In genomic region chr20:4904127-4904860, GRCh38 we compare ENCODE assay signal across 22 cellular contexts.
A peak's percentile ranks its signal among the peaks of the same experiment; 100 is the strongest.
DNase-seq lines count a peak whose midpoint lies in the region; ATAC-seq and TF ChIP-seq lines count a peak whose summit lies in the region.
"Had no signal": no experiment of that assay in that cellular context is flagged by ENCODE, and none has a peak within 500 bp of the region (broad histone marks: within the 10 kb centered on the region; RNA-seq: fewer than 3 reads in every experiment).

No MANE protein-coding gene starts in this region.

- H3K9me3 ChIP-seq in PC-3 (ENCODE audit: low read length) = no peaks in the 10 kb centered on the region
- H3K9me3 ChIP-seq: BE2C had no signal

- H3K36me3 ChIP-seq in PC-3 (ENCODE audit: low read depth, low read length) (peaks cover 14% of the 10 kb centered on the region; the same call in 1 of the 2 replicates), H7 (replicated peaks; ENCODE audit: control insufficient read depth, insufficient read depth, low read length) (no peaks in the 10 kb centered on the region)
- H3K36me3 ChIP-seq: BE2C had no signal

- H3K9me2 ChIP-seq in PC-3 (replicated peaks; ENCODE audit: low read length) = no peaks in the 10 kb centered on the region

- no TSS peak for BruUV-seq in PC-3 (replicated peaks; lab: Mats Ljungman, UMichigan)

- ATAC-seq in PC-3 = no peak
- ATAC-seq in HG02840 (IDR thresholded peaks at IDR 0.05; ENCODE audit: low FRiP score, unreplicated experiment) = no peak

- POLR2A ChIA-PET in PC-3 (lab: Charles Lee; ENCODE audit: unreplicated experiment) = no interaction called here

- H3K4me3 ChIP-seq in PC-3 (ENCODE audit: low read length) (no peak overlapping the region), H7 (ENCODE audit: insufficient read depth, low read depth, low read length) (no peak overlapping the region)

- intact Hi-C loops in PC-3 (cut with micrococcal nuclease) = no loop called here

- H3K79me2 ChIP-seq in PC-3 (ENCODE audit: low read length) = no peaks in the 10 kb centered on the region

- DNase-seq in PC-3 = peak; percentile 13
- DNase-seq in epithelial cell of prostate (ENCODE audit: low read depth, low spot score) = no peak
- DNase-seq in pons (ENCODE audit: low spot score) = peak; percentile 54
- DNase-seq in H7 = no peak
- DNase-seq in OCI-M1 (lab: John Stamatoyannopoulos, UW) = no peak
- no peak for DNase-seq in GM03348 (ENCODE audit: low spot score)
- DNase-seq: BE2C; DMS53; GDM1; H9; HFFc6; Karpas-422; MV-4-11; NCI-H1105 treated with DMSO at 0.1 percent for 48 hours; NCI-H2081; NCI-H2171; NCI-H345; NCI-H524; NCI-H774; NK-92 treated with Interleukin-12 subunit alpha and Interleukin-12 subunit beta, amount 100 ng/mL, for 24 hours had no signal

- H3K4me1 ChIP-seq in PC-3 (ENCODE audit: insufficient read depth, low read length) = peaks cover 18% of the 10 kb centered on the region
- H3K4me1 ChIP-seq: BE2C had no signal

- H4K20me1 ChIP-seq in PC-3 (ENCODE audit: low read length) = no peaks in the 10 kb centered on the region

- H3K4me2 ChIP-seq in PC-3 (ENCODE audit: low read length) = no peak overlapping the region

- H3K9ac ChIP-seq in PC-3 (ENCODE audit: low read length) = no peak overlapping the region

- CTCF ChIA-PET in PC-3 (lab: Charles Lee) = no interaction called here

- H3F3A ChIP-seq in PC-3 (ENCODE audit: low read length, unreplicated experiment) = no peaks in the 10 kb centered on the region

- no peaks in the 10 kb centered on the region for H3K27me3 ChIP-seq in PC-3 (ENCODE audit: low read length)
- H3K27me3 ChIP-seq in H7 (ENCODE audit: control insufficient read depth, insufficient read depth, low read length) = no peaks in the 10 kb centered on the region
- H3K27me3 ChIP-seq: BE2C had no signal

- H3K27ac ChIP-seq in PC-3 (ENCODE audit: low read length) (no peak overlapping the region), VCaP (peak overlapping the region; percentile 3; the same call in 1 of the 2 replicates), epithelial cell of prostate (peak overlapping the region; percentile 14)

- no peak overlapping the region for H2AFZ ChIP-seq in PC-3 (ENCODE audit: low read length)

- TF ChIP-seq CTCF in PC-3 (conservative IDR thresholded peaks at IDR 0.05; ENCODE audit: low read depth, low read length) = no peak
- no peak for TF ChIP-seq CTCF in VCaP (conservative IDR thresholded peaks at IDR 0.05)

Comparison
In these comparisons a context has a peak if more than half of its experiments do, and no peak if none do; other contexts are left out.
1. DNase-seq: peak in PC-3 (single experiment) and pons (single experiment); none in epithelial cell of prostate (single experiment), H7 (single experiment), OCI-M1 (single experiment) and GM03348 (single experiment).